Comparison of ENCODE assay signal across 20 cellular contexts in genomic region chr9:121906074-121906520, GRCh38.
DNase-seq lines count a peak whose midpoint lies in the region; TF ChIP-seq lines count a peak whose summit lies in the region.
"Had no signal": no experiment of that assay in that cellular context is flagged by ENCODE, and none has a peak within 500 bp of the region (broad histone marks: within the 10 kb centered on the region; RNA-seq: fewer than 3 reads in every experiment).

No MANE protein-coding gene starts in this region.

- CTCF ChIA-PET in activated naive CD4-positive, alpha-beta T cell treated with anti-CD3 and anti-CD28 coated beads for 36 hours (lab: Charles Lee), result no interaction called here

- no peaks in the 10 kb centered on the region for H3K4me1 Mint-ChIP-seq in activated naive CD4-positive, alpha-beta T cell treated with anti-CD3 and anti-CD28 coated beads for 36 hours (ENCODE audit: low read depth)

- H3K36me3 ChIP-seq in WERI-Rb-1, result no peaks in the 10 kb centered on the region
- H3K36me3 ChIP-seq: BLaER1 treated with 17β-estradiol and CSF1 and Interleukin-3, amounts not matched to agents 10 nM and 100 nM; suprapubic skin had no signal

- H3K27me3 Mint-ChIP-seq in activated naive CD4-positive, alpha-beta T cell treated with anti-CD3 and anti-CD28 coated beads for 36 hours (ENCODE audit: low read depth), result no peaks in the 10 kb centered on the region

- peaks cover 3% of the 10 kb centered on the region for H3K9me3 ChIP-seq in WERI-Rb-1 (ENCODE audit: severe bottlenecking)
- H3K9me3 ChIP-seq: suprapubic skin had no signal

- H3K9me3 Mint-ChIP-seq in activated naive CD4-positive, alpha-beta T cell treated with anti-CD3 and anti-CD28 coated beads for 36 hours, result no peaks in the 10 kb centered on the region

- H3K27me3 ChIP-seq in WERI-Rb-1 (ENCODE audit: insufficient read depth, low read depth, severe bottlenecking), result no peaks in the 10 kb centered on the region
- H3K27me3 ChIP-seq: BLaER1 treated with 17β-estradiol and CSF1 and Interleukin-3, amounts not matched to agents 10 nM and 100 nM; suprapubic skin had no signal

- no peaks in the 10 kb centered on the region for H3K36me3 Mint-ChIP-seq in activated naive CD4-positive, alpha-beta T cell treated with anti-CD3 and anti-CD28 coated beads for 36 hours (ENCODE audit: low read depth)

- TF ChIP-seq CTCF in WERI-Rb-1 (IDR thresholded peaks at IDR 0.05; ENCODE audit: low read depth, low read length), result no peak
- no peak for TF ChIP-seq CTCF in fibroblast of pulmonary artery (IDR thresholded peaks at IDR 0.05; ENCODE audit: low read length, missing control alignments)

- DNase-seq in EL, result peak; percentile 50
- DNase-seq in WERI-Rb-1, result peak; percentile 40
- peak; percentile 41 for DNase-seq in fibroblast of pulmonary artery (ENCODE audit: low read depth)
- peak; percentile 75 for DNase-seq in stromal cell of bone marrow (ENCODE audit: low read depth)
- DNase-seq in activated naive CD4-positive, alpha-beta T cell treated with anti-CD3 and anti-CD28 coated beads for 36 hours, result no peak
- DNase-seq in middle frontal gyrus (ENCODE audit: extremely low spot score, low spot score), result no peak
- no peak for DNase-seq in stimulated activated CD4-positive, alpha-beta T cell treated with anti-CD3 and anti-CD28 coated beads, Interleukin-2, amount 100 ng/mL, for 48 hours
- DNase-seq: activated CD8-positive, alpha-beta T cell treated with anti-CD3 and anti-CD28 coated beads, Interleukin-2, amount 10 ng/mL, durations not matched to agents 7 days and 5 days; central memory CD4-positive, alpha-beta T cell; DMS 273 treated with DMSO at 0.1 percent for 48 hours; effector memory CD4-positive, alpha-beta T cell; HCEC 1CT; KG1; left ventricle myocardium superior; NCI-H1105 treated with DMSO at 0.1 percent for 48 hours; NCI-H774; stimulated activated CD4-positive, alpha-beta T cell treated with anti-CD3 and anti-CD28 coated beads, Interleukin-4, amount 100 ng/mL, for 24 hours had no signal

- H3K27ac Mint-ChIP-seq in activated naive CD4-positive, alpha-beta T cell treated with anti-CD3 and anti-CD28 coated beads for 36 hours, result no peak overlapping the region
- H3K27ac Mint-ChIP-seq: activated CD8-positive, alpha-beta T cell treated with anti-CD3 and anti-CD28 coated beads, Interleukin-2, amount 10 ng/mL, durations not matched to agents 7 days and 5 days had no signal

- H3K4me3 ChIP-seq in WERI-Rb-1 (ENCODE audit: low read depth, low read length) (no peak overlapping the region), fibroblast of pulmonary artery (replicated peaks; ENCODE audit: low read depth, low read length) (no peak overlapping the region)
- H3K4me3 ChIP-seq: BLaER1 treated with 17β-estradiol and CSF1 and Interleukin-3, amounts not matched to agents 10 nM and 100 nM; skin epidermis; suprapubic skin had no signal

- H3K27ac ChIP-seq in WERI-Rb-1, result peak overlapping the region; percentile 40
- H3K27ac ChIP-seq: BLaER1 treated with 17β-estradiol and CSF1 and Interleukin-3, amounts not matched to agents 10 nM and 100 nM; suprapubic skin had no signal

- no peak overlapping the region for H3K4me3 Mint-ChIP-seq in activated naive CD4-positive, alpha-beta T cell treated with anti-CD3 and anti-CD28 coated beads for 36 hours
- H3K4me3 Mint-ChIP-seq: activated CD8-positive, alpha-beta T cell treated with anti-CD3 and anti-CD28 coated beads, Interleukin-2, amount 10 ng/mL, durations not matched to agents 7 days and 5 days had no signal

- intact Hi-C loops in activated naive CD4-positive, alpha-beta T cell treated with anti-CD3 and anti-CD28 coated beads for 36 hours (cut with micrococcal nuclease), result no loop called here

Comparison
In these comparisons a context has a peak if more than half of its experiments do, and no peak if none do; other contexts are left out.
1. DNase-seq: peak in EL (single experiment), WERI-Rb-1 (single experiment), fibroblast of pulmonary artery (single experiment) and stromal cell of bone marrow (single experiment); none in activated naive CD4-positive, alpha-beta T cell treated with anti-CD3 and anti-CD28 coated beads for 36 hours (single experiment), middle frontal gyrus (single experiment) and stimulated activated CD4-positive, alpha-beta T cell treated with anti-CD3 and anti-CD28 coated beads, Interleukin-2, amount 100 ng/mL, for 48 hours (0 of 2).